Comparison of ENCODE assay signal across 9 cellular contexts in the genomic region with DNA sequence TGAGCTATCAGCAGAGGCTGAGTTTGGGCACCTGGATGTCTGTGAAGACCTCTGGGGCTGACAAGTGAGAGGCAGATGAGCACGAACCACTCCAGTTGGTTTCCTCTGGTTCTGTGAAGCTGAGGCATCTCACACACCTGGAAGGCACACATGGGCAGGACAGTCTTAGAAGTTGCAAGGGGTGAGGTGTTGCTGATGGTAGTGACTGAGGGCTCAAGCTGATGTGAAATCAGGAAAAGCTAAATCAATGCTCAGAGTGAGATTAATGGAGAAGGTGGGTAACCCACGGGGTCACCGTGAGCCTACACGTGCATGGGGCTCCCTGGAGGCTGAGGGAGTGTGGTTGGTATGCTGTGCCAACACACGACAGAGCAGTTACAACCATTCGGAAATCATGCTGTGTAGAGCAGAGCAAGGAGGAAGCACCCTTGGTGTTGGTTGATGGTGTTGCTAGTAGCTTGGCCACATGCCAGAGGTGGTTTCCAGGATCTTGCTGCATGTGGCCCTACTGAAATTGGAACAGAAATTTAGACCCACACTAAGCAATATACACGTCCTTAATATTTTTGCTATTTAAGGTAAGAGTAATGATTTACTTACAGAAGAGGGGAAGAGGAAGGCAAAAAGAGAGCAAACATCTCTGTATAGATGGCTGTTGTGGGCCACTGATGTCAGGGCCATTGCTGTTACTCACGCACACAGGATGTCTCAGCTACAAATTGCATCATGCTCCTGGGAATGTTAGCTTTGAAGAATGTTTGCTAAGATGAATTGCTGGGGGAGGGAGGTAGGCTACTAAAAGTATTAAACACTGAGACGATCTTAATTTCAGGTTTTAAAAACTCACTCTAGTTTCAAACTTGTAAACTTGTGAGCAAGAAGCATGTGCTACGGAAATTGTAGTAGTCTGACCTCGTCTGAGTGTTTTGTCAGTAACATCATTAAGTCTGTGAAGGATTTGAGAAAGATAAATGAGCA.
DNase-seq lines count a peak whose midpoint lies in the region; ATAC-seq and TF ChIP-seq lines count a peak whose summit lies in the region.
"Had no signal": no experiment of that assay in that cellular context is flagged by ENCODE, and none has a peak within 500 bp of the region (broad histone marks: within the 10 kb centered on the region; RNA-seq: fewer than 3 reads in every experiment).

No MANE protein-coding gene starts in this region.

- POLR2A ChIA-PET in AG04449 (lab: Yijun Ruan, JAX): interaction anchor here (1.0 to 1.2 kb wide), 2 partner anchors 30 to 205 kb away, joined by 3 to 4 read pairs; no protein-coding TSS in a partner anchor

- DNase-seq in AG04449 (ENCODE audit: low read depth, low spot score) (peak; percentile 94), KBM-7 (peak; percentile 15), brain pericyte (ENCODE audit: low read depth, low spot score) (peak; percentile 55), mucosa of gallbladder (ENCODE audit: low spot score) (no peak), NCI-H2196 (lab: John Stamatoyannopoulos, UW; ENCODE audit: unreplicated experiment) (no peak), DMS79 (lab: John Stamatoyannopoulos, UW) (no peak)
- DNase-seq: activated naive CD8-positive, alpha-beta T cell treated with anti-CD3 and anti-CD28 coated beads, Interleukin-2, amount 10 ng/mL, durations not matched to agents 7 days and 5 days had no signal

- CTCF ChIA-PET in AG04449 (lab: Yijun Ruan, JAX): interaction anchor here (0.8 to 11.8 kb wide), 9 partner anchors 8 to 1122 kb away, joined by 3 to 517 read pairs (median 3); no protein-coding TSS in a partner anchor

- no peaks in the 10 kb centered on the region for H3K36me3 ChIP-seq in mesodermal cell (ENCODE audit: control insufficient read depth, insufficient read depth, low read length)

- H3K4me3 ChIP-seq in AG04449 (ENCODE audit: low read depth, low read length) (no peak overlapping the region), mesodermal cell (ENCODE audit: extremely low read depth, insufficient read depth, low read length, poor library complexity, severe bottlenecking) (no peak overlapping the region)

- in situ Hi-C loops in KBM-7 (cut with MboI; ENCODE audit: low pct_unique_long_range_greater_than_20kb, low sequenced_read_pairs): loop anchor here (25.0 kb wide), 1 partner anchor 209 kb away; no protein-coding TSS in a partner anchor

- no peaks in the 10 kb centered on the region for H3K9me3 ChIP-seq in mesodermal cell (ENCODE audit: control insufficient read depth, low read length)

- no peak for TF ChIP-seq CTCF in AG04449 (IDR thresholded peaks at IDR 0.05; ENCODE audit: insufficient read depth, low read length, missing control alignments)

- H3K27ac ChIP-seq in mesodermal cell (ENCODE audit: low read depth, low read length, severe bottlenecking): peak overlapping the region; percentile 57

- peak; percentile 66 for ATAC-seq in GM18511 (IDR thresholded peaks at IDR 0.05; ENCODE audit: unreplicated experiment)

- H3K4me1 ChIP-seq in mesodermal cell (ENCODE audit: control insufficient read depth, insufficient read depth, low read length, poor library complexity, severe bottlenecking): peaks cover 9% of the 10 kb centered on the region

- WGBS in mesodermal cell (ENCODE audit: insufficient coverage in 2 of 2), 2 experiments: 92 to 95% methylated on average over 9 of the region's 11 CpGs

Comparison
In these comparisons a context has a peak if more than half of its experiments do, and no peak if none do; other contexts are left out.
1. DNase-seq: peak in AG04449 (single experiment), KBM-7 (single experiment) and brain pericyte (single experiment); none in mucosa of gallbladder (single experiment), NCI-H2196 (single experiment) and DMS79 (single experiment).